8 cellular contexts compared by ENCODE assay signal in genomic region chr16:27235938-27236245, GRCh38. TPM values are rescaled to one million over a fixed set of nuclear protein-coding genes. Genes with fewer than 3 reads are reported as not detected.
DNase-seq lines count a peak whose midpoint lies in the region; TF ChIP-seq lines count a peak whose summit lies in the region.

No MANE protein-coding gene starts in this region.

- peaks cover 24% of the 10 kb centered on the region for H3K4me1 ChIP-seq in GM23248 (ENCODE audit: insufficient read depth)
- H3K4me1 ChIP-seq in esophagus squamous epithelium, result peaks cover 14 to 90% (median 50%) of the 10 kb centered on the region in 3 donors
- H3K4me1 ChIP-seq in smooth muscle cell (ENCODE audit: low read depth), result peaks cover 12% of the 10 kb centered on the region

- no peaks in the 10 kb centered on the region for H3K79me2 ChIP-seq in GM23248 (ENCODE audit: insufficient read depth)
- no peaks in the 10 kb centered on the region for H3K79me2 ChIP-seq in smooth muscle cell (ENCODE audit: low read depth)

- H3K4me2 ChIP-seq in GM23248 (ENCODE audit: unreplicated experiment) (peak overlapping the region; percentile 61), smooth muscle cell (no peak overlapping the region)

- H3K9ac ChIP-seq in GM23248, result peak overlapping the region; percentile 64
- no peak overlapping the region for H3K9ac ChIP-seq in smooth muscle cell (ENCODE audit: low read depth)

- 83 to 100% methylated on average over 7 to 8 of the region's 8 CpGs for WGBS in GM23248 (ENCODE audit: low coverage in 1 of 2, low lambda C conversion rate in 2 of 2, missing lambda C conversion rate in 2 of 2), 2 experiments
- WGBS in esophagus squamous epithelium, 2 donors, result 79 to 87% methylated on average over 6 of the region's 8 CpGs
- WGBS in smooth muscle cell (ENCODE audit: low lambda C conversion rate), result 98% methylated on average over 8 of the region's 8 CpGs

- DNase-seq in GM23248 (no peak), T-helper 9 cell (peak; percentile 22), esophagus squamous epithelium (lab: John Stamatoyannopoulos, UW) (no peak), smooth muscle cell (lab: John Stamatoyannopoulos, UW; ENCODE audit: unreplicated experiment) (no peak), NCI-H1417 (lab: John Stamatoyannopoulos, UW) (no peak), NCI-H446 treated with DMSO at 0.1 percent for 48 hours (lab: John Stamatoyannopoulos, UW) (no peak), NCI-H82 (lab: John Stamatoyannopoulos, UW) (no peak)

- intact Hi-C loops in esophagus squamous epithelium (cut with DNase I), result loop anchor here (5.0 kb wide), 1 partner anchor 131 kb away; no protein-coding TSS in a partner anchor

- no peaks in the 10 kb centered on the region for H3K9me3 ChIP-seq in GM23248 (ENCODE audit: low read depth)
- H3K9me3 ChIP-seq in esophagus squamous epithelium, result no peaks in the 10 kb centered on the region
- no peaks in the 10 kb centered on the region for H3K9me3 ChIP-seq in smooth muscle cell (replicated peaks; ENCODE audit: low read depth)

- H3K27me3 ChIP-seq in GM23248 (replicated peaks; ENCODE audit: insufficient read depth), result no peaks in the 10 kb centered on the region
- no peaks in the 10 kb centered on the region for H3K27me3 ChIP-seq in esophagus squamous epithelium
- no peaks in the 10 kb centered on the region for H3K27me3 ChIP-seq in smooth muscle cell (ENCODE audit: low read depth)

- H3K4me3 ChIP-seq in GM23248, result no peak overlapping the region
- no peak overlapping the region for H3K4me3 ChIP-seq in esophagus squamous epithelium
- H3K4me3 ChIP-seq in skin epidermis, result no peak overlapping the region
- no peak overlapping the region for H3K4me3 ChIP-seq in smooth muscle cell

- peaks cover 32% of the 10 kb centered on the region for H3F3A ChIP-seq in GM23248 (ENCODE audit: insufficient read depth)
- H3F3A ChIP-seq in smooth muscle cell (ENCODE audit: low read depth), result no peaks in the 10 kb centered on the region

- H3K27ac ChIP-seq in GM23248 (peak overlapping the region; percentile 86), esophagus squamous epithelium (peak overlapping the region; percentile 66 to 85 (median 76)), skin epidermis (peak overlapping the region in 20 of 21 experiments; percentile 43 to 96 (median 84)), smooth muscle cell (ENCODE audit: low read depth) (no peak overlapping the region)

- H3K9me2 ChIP-seq in GM23248 (ENCODE audit: insufficient read depth), result no peaks in the 10 kb centered on the region

- in situ Hi-C loops in GM23248 (cut with MboI), result loop anchor here (10.0 kb wide), 1 partner anchor 219 kb away; no protein-coding TSS in a partner anchor

- H4K20me1 ChIP-seq in GM23248 (ENCODE audit: insufficient read depth) (no peaks in the 10 kb centered on the region), smooth muscle cell (ENCODE audit: low read depth) (no peaks in the 10 kb centered on the region)

- H3K36me3 ChIP-seq in GM23248 (ENCODE audit: low read depth) (peaks cover 3% of the 10 kb centered on the region; the same call in 1 of the 2 replicates), esophagus squamous epithelium (peaks cover 0 to 37% (median 8%) of the 10 kb centered on the region in 3 donors), smooth muscle cell (ENCODE audit: low read depth) (no peaks in the 10 kb centered on the region)

- TF ChIP-seq CTCF in esophagus squamous epithelium (IDR thresholded peaks at IDR 0.05) (no peak), smooth muscle cell (IDR thresholded peaks at IDR 0.05; ENCODE audit: borderline replicate concordance, insufficient read depth, poor library complexity, severe bottlenecking) (no peak)

- H2AFZ ChIP-seq in GM23248, result peak overlapping the region; percentile 43
- H2AFZ ChIP-seq in smooth muscle cell (ENCODE audit: low read depth), result no peak overlapping the region

- TF ChIP-seq POLR2A in esophagus squamous epithelium (IDR thresholded peaks at IDR 0.05), result no peak

RNA-seq across cellular contexts. Expression of gene KDM8, which starts 32.6 kb away (rescaled TPM):
- total RNA-seq in GM23248 (2014; rRNA removed; shearing (Covaris generic)), result 1.8 and 2.5 TPM in 2 replicates
- polyA plus RNA-seq in GM23248 (2016; fragmentation: Nextera tagmentation; extraction: Ambion mirVana) (2.2 and 3.5 TPM in 2 replicates), smooth muscle cell (3.1 and 3.5 TPM in 2 replicates)
- total RNA-seq in esophagus squamous epithelium (1 to 10 TPM in 3 of 4 donors, under 1 TPM in 1; 0.56 to 4.4 (median 2.5) TPM), smooth muscle cell (0.81 and 2.6 TPM in 2 replicates)

RNA-seq across cellular contexts. Expression of gene NSMCE1, which starts 32.7 kb away (rescaled TPM):
- 45.3 and 69.3 TPM in 2 replicates for total RNA-seq in GM23248 (2014; rRNA removed; shearing (Covaris generic))
- polyA plus RNA-seq in GM23248 (2016; fragmentation: Nextera tagmentation; extraction: Ambion mirVana) (99.3 and 107 TPM in 2 replicates), smooth muscle cell (59.1 and 61.2 TPM in 2 replicates)
- total RNA-seq in esophagus squamous epithelium (10 to 100 TPM; 22.4 to 92.4 (median 29.5) TPM), smooth muscle cell (35.7 and 36.9 TPM in 2 replicates)
